Comparison of ENCODE assay signal across 19 cellular contexts in genomic region chr11:47337229-47337924, GRCh38. TPM values are rescaled to one million over a fixed set of nuclear protein-coding genes. Genes with fewer than 3 reads are reported as not detected.
DNase-seq lines count a peak whose midpoint lies in the region; ATAC-seq and TF ChIP-seq lines count a peak whose summit lies in the region.
"Had no signal": no experiment of that assay in that cellular context is flagged by ENCODE, and none has a peak within 500 bp of the region (broad histone marks: within the 10 kb centered on the region; RNA-seq: fewer than 3 reads in every experiment).

No MANE protein-coding gene starts in this region.

- no peaks in the 10 kb centered on the region for H3K79me2 ChIP-seq in osteoblast (ENCODE audit: insufficient read depth, low read length)

- H3K27me3 ChIP-seq in left ventricle myocardium inferior (ENCODE audit: low read depth): no peaks in the 10 kb centered on the region
- H3K27me3 ChIP-seq in osteoblast (ENCODE audit: insufficient read depth, low read length): no peaks in the 10 kb centered on the region

- H3K9me3 Mint-ChIP-seq in activated naive CD8-positive, alpha-beta T cell treated with anti-CD3 and anti-CD28 coated beads for 36 hours: no peaks in the 10 kb centered on the region
- H3K9me3 Mint-ChIP-seq: CD4-positive, CD25-positive, alpha-beta regulatory T cell; IgD-negative memory B cell had no signal

- TF ChIP-seq CTCF in left ventricle myocardium inferior (IDR thresholded peaks at IDR 0.05; ENCODE audit: borderline replicate concordance) (no peak), osteoblast (IDR thresholded peaks at IDR 0.05; ENCODE audit: extremely low read depth, low read depth, low read length) (no peak)

- no peak overlapping the region for H3K4me3 Mint-ChIP-seq in activated naive CD8-positive, alpha-beta T cell treated with anti-CD3 and anti-CD28 coated beads for 36 hours
- H3K4me3 Mint-ChIP-seq: CD4-positive, CD25-positive, alpha-beta regulatory T cell; IgD-negative memory B cell had no signal

- peaks cover 88% of the 10 kb centered on the region for H3K4me1 ChIP-seq in left ventricle myocardium inferior
- H3K4me1 ChIP-seq in osteoblast (ENCODE audit: insufficient read depth, low read length): no peaks in the 10 kb centered on the region

- intact Hi-C loops in Right ventricle myocardium superior (cut with DNase I): no loop called here
- intact Hi-C loops in Right ventricle myocardium inferior (cut with DNase I): no loop called here
- intact Hi-C loops in left ventricle myocardium inferior (cut with micrococcal nuclease): no loop called here

- peak; percentile 38 for DNase-seq in Right ventricle myocardium superior
- DNase-seq in Right ventricle myocardium inferior (ENCODE audit: missing footprints): no peak
- peak; percentile 31 for DNase-seq in NCI-H460 (ENCODE audit: extremely low read depth, low read depth)
- no peak for DNase-seq in left ventricle myocardium inferior
- peak; percentile 79 for DNase-seq in osteoblast (ENCODE audit: insufficient read length, low spot score, missing footprints)
- no peak for DNase-seq in kidney glomerular epithelial cell (lab: John Stamatoyannopoulos, UW)
- DNase-seq in activated naive CD8-positive, alpha-beta T cell treated with anti-CD3 and anti-CD28 coated beads for 36 hours: no peak
- DNase-seq: CD4-positive, CD25-positive, alpha-beta regulatory T cell; H7; NCI-H1436; NCI-H2029 treated with DMSO at 0.1 percent for 48 hours; NCI-H2227 treated with DMSO at 0.1 percent for 48 hours; NCI-H82; SHP77 had no signal

- H3K27ac ChIP-seq in left ventricle myocardium inferior (replicated peaks): peak overlapping the region; percentile 97
- no peak overlapping the region for H3K27ac ChIP-seq in osteoblast (ENCODE audit: low read depth, low read length)

- no peaks in the 10 kb centered on the region for H4K20me1 ChIP-seq in osteoblast (ENCODE audit: insufficient read depth, low read length)

- H3K4me3 ChIP-seq in left ventricle myocardium inferior (no peak overlapping the region), osteoblast (ENCODE audit: insufficient read depth, low read length) (no peak overlapping the region)

- H3K27me3 Mint-ChIP-seq in activated naive CD8-positive, alpha-beta T cell treated with anti-CD3 and anti-CD28 coated beads for 36 hours: no peaks in the 10 kb centered on the region
- H3K27me3 Mint-ChIP-seq: CD4-positive, CD25-positive, alpha-beta regulatory T cell; IgD-negative memory B cell had no signal

- no peak overlapping the region for H2AFZ ChIP-seq in osteoblast (ENCODE audit: low read length)

- peaks cover 88% of the 10 kb centered on the region for H3K36me3 ChIP-seq in left ventricle myocardium inferior
- H3K36me3 ChIP-seq in osteoblast (ENCODE audit: insufficient read depth, low read length): no peaks in the 10 kb centered on the region

- peak; percentile 5 for ATAC-seq in Right ventricle myocardium superior (ENCODE audit: poor library complexity)
- ATAC-seq in Right ventricle myocardium inferior: no peak
- ATAC-seq in HG02678 (IDR thresholded peaks at IDR 0.05; ENCODE audit: unreplicated experiment): no peak
- ATAC-seq: Panc1, SK-N-SH treated with all-trans-retinoic acid at 6 μM for 48 hours had no signal

- H3K9me3 ChIP-seq in left ventricle myocardium inferior (replicated peaks) (no peaks in the 10 kb centered on the region), osteoblast (ENCODE audit: low read depth, low read length) (no peaks in the 10 kb centered on the region)

- H3K4me2 ChIP-seq in osteoblast (ENCODE audit: insufficient read depth, low read length): no peak overlapping the region

- no peaks in the 10 kb centered on the region for H3K36me3 Mint-ChIP-seq in activated naive CD8-positive, alpha-beta T cell treated with anti-CD3 and anti-CD28 coated beads for 36 hours
- H3K36me3 Mint-ChIP-seq: CD4-positive, CD25-positive, alpha-beta regulatory T cell; IgD-negative memory B cell had no signal

- no peaks in the 10 kb centered on the region for H3K4me1 Mint-ChIP-seq in activated naive CD8-positive, alpha-beta T cell treated with anti-CD3 and anti-CD28 coated beads for 36 hours
- H3K4me1 Mint-ChIP-seq: IgD-negative memory B cell had no signal

- no peak overlapping the region for H3K27ac Mint-ChIP-seq in activated naive CD8-positive, alpha-beta T cell treated with anti-CD3 and anti-CD28 coated beads for 36 hours
- H3K27ac Mint-ChIP-seq: IgD-negative memory B cell had no signal

RNA-seq across cellular contexts. Expression of gene MYBPC3, which starts 15.1 kb away (rescaled TPM):
- total RNA-seq in Right ventricle myocardium superior (2,568 TPM), Right ventricle myocardium inferior (2,397 TPM), left ventricle myocardium inferior (2,538 TPM), osteoblast (not detected in 2 replicates)
- total RNA-seq in NCI-H460 (2014; rRNA removed; shearing (Covaris generic)): 0.05 TPM in 1 of 2 replicates, not detected in the other
- not detected in 2 replicates for polyA plus RNA-seq in NCI-H460 (2014; cell fraction: nucleus; rRNA removed)
- not detected for total RNA-seq in activated naive CD8-positive, alpha-beta T cell treated with anti-CD3 and anti-CD28 coated beads for 36 hours
- total RNA-seq: A673; CD4-positive, CD25-positive, alpha-beta regulatory T cell; H7 had no signal
- polyA plus RNA-seq: CD4-positive, CD25-positive, alpha-beta regulatory T cell; IgD-negative memory B cell had no signal

RNA-seq across cellular contexts. Expression of gene SPI1, which starts 41.0 kb away (rescaled TPM):
- total RNA-seq in Right ventricle myocardium superior: 11.1 TPM
- 14.6 TPM for total RNA-seq in Right ventricle myocardium inferior
- not detected in 2 replicates for total RNA-seq in NCI-H460 (2014; rRNA removed; shearing (Covaris generic))
- polyA plus RNA-seq in NCI-H460 (2014; cell fraction: nucleus; rRNA removed): not detected in 2 replicates
- total RNA-seq in left ventricle myocardium inferior: 8.3 TPM
- total RNA-seq in osteoblast: not detected in 2 replicates
- under 1 TPM; 0.25 to 0.36 TPM for total RNA-seq in activated naive CD8-positive, alpha-beta T cell treated with anti-CD3 and anti-CD28 coated beads for 36 hours
- total RNA-seq: A673 had no signal

Comparison
In these comparisons a context has a peak if more than half of its experiments do, and no peak if none do; other contexts are left out.
1. DNase-seq: peak in Right ventricle myocardium superior (single experiment), NCI-H460 (single experiment) and osteoblast (single experiment); none in Right ventricle myocardium inferior (single experiment), left ventricle myocardium inferior (single experiment), kidney glomerular epithelial cell (single experiment) and activated naive CD8-positive, alpha-beta T cell treated with anti-CD3 and anti-CD28 coated beads for 36 hours (single experiment).
2. RNA of gene MYBPC3, which starts 15.1 kb away (total RNA-seq): 2,568 TPM in Right ventricle myocardium superior (single experiment), 2,538 TPM in left ventricle myocardium inferior (single experiment) and 2,397 TPM in Right ventricle myocardium inferior (single experiment); 0.05 TPM in NCI-H460, not detected in osteoblast and not detected in activated naive CD8-positive, alpha-beta T cell treated with anti-CD3 and anti-CD28 coated beads for 36 hours; every median in the first group is over 1,000 times any median in the second.